ENCODE assay signal across 25 cellular contexts in genomic region chr16:9908613-9909012, GRCh38.
DNase-seq lines count a peak whose midpoint lies in the region; ATAC-seq, FAIRE-seq and TF ChIP-seq lines count a peak whose summit lies in the region.
"Had no signal": no experiment of that assay in that cellular context is flagged by ENCODE, and none has a peak within 500 bp of the region (broad histone marks: within the 10 kb centered on the region; RNA-seq: fewer than 3 reads in every experiment).

No MANE protein-coding gene starts in this region.

- TF ChIP-seq POLR2A in GM12878 (IDR thresholded peaks at IDR 0.05; ENCODE audit: low read depth, low read length), result no peak

- H3K27ac ChIP-seq in GM12878 (ENCODE audit: control insufficient read depth, insufficient read depth) (peak overlapping the region; percentile 27), osteoblast (ENCODE audit: low read depth, low read length) (no peak overlapping the region)
- H3K27ac ChIP-seq: ascending aorta, esophagus squamous epithelium, gastroesophageal sphincter, RWPE1, transverse colon, WERI-Rb-1 had no signal

- FAIRE-seq in GM12878 (lab: Jason Lieb, UNC), result no peak
- FAIRE-seq: colon had no signal

- CTCF ChIA-PET in GM12878 (lab: Yijun Ruan, JAX), result interaction anchor here (0.6 to 2.1 kb wide), 4 partner anchors 9 to 418 kb away, joined by 3 to 5 read pairs (median 4); no protein-coding TSS in a partner anchor

- H3K4me1 ChIP-seq in GM12878 (ENCODE audit: control insufficient read depth, insufficient read depth, low read length) (peaks cover 16% of the 10 kb centered on the region), osteoblast (ENCODE audit: insufficient read depth, low read length) (no peaks in the 10 kb centered on the region)
- H3K4me1 ChIP-seq: esophagus squamous epithelium, transverse colon had no signal

- H3K36me3 ChIP-seq in GM12878 (ENCODE audit: control insufficient read depth in 2 of 2, insufficient read depth in 2 of 2, low read length in 1 of 2), result no peaks in the 10 kb centered on the region
- no peaks in the 10 kb centered on the region for H3K36me3 ChIP-seq in osteoblast (ENCODE audit: insufficient read depth, low read length)
- H3K36me3 ChIP-seq: ascending aorta, esophagus squamous epithelium, gastroesophageal sphincter, transverse colon, WERI-Rb-1 had no signal

- peak; percentile 21 for ATAC-seq in GM12878
- peak; percentile 95 to 96 for ATAC-seq in left cardiac atrium
- ATAC-seq: activated T-helper 17 cell treated with anti-CD3 and anti-CD28 coated beads, Interleukin-2, amount 50 U/mL, for 72 hours; gastroesophageal sphincter; natural killer cell; SK-N-SH treated with all-trans-retinoic acid at 6 μM for 48 hours had no signal

- SMC1A ChIA-PET in GM12878 (lab: Charles Lee; ENCODE audit: uncharacterized antibody, unreplicated experiment), result interaction anchor here (0.6 to 2.9 kb wide), 14 partner anchors 11 to 260 kb away, joined by 3 to 16 read pairs (median 3); no protein-coding TSS in a partner anchor

- DNase-seq in Ammon's horn (ENCODE audit: low spot score) (peak; percentile 30), GM12878 (ENCODE audit: low read depth, low spot score) (no peak), left cardiac atrium (peak; percentile 80), osteoblast (ENCODE audit: insufficient read length, low spot score, missing footprints) (peak; percentile 52), NCI-H748 (lab: John Stamatoyannopoulos, UW; ENCODE audit: unreplicated experiment) (no peak), LoVo (ENCODE audit: low spot score) (no peak), NCI-H2171 (lab: John Stamatoyannopoulos, UW) (no peak), MV-4-11 (lab: John Stamatoyannopoulos, UW) (no peak)
- DNase-seq: activated CD4-positive, alpha-beta T cell treated with anti-CD3 and anti-CD28 coated beads, Interleukin-2, amount 50 U/mL, for 1 hour; DMS79 treated with DMSO at 0.1 percent for 48 hours; esophagus squamous epithelium; HFFc6; natural killer cell; NCI-H1417; NCI-H524 treated with DMSO at 0.1 percent for 48 hours; stimulated activated CD4-positive, alpha-beta T cell treated with anti-CD3 and anti-CD28 coated beads, Interleukin-2, amount 100 ng/mL, for 48 hours; stimulated activated naive CD4-positive, alpha-beta T cell treated with Interleukin-2 at 50 U/mL for 16 hours; transverse colon; WERI-Rb-1 had no signal

- no peak overlapping the region for H3K4me3 ChIP-seq in GM12878
- H3K4me3 ChIP-seq in osteoblast (ENCODE audit: insufficient read depth, low read length), result no peak overlapping the region
- H3K4me3 ChIP-seq: ascending aorta, esophagus squamous epithelium, gastroesophageal sphincter, transverse colon had no signal

- H3K9me3 ChIP-seq in GM12878 (replicated peaks; ENCODE audit: control insufficient read depth, insufficient read depth, low read length) (no peaks in the 10 kb centered on the region; the same call in 2 of the 3 replicates), osteoblast (ENCODE audit: low read depth, low read length) (peaks cover 5% of the 10 kb centered on the region)
- H3K9me3 ChIP-seq: ascending aorta, esophagus squamous epithelium, gastroesophageal sphincter, transverse colon had no signal

- H3K9ac ChIP-seq in GM12878 (ENCODE audit: control insufficient read depth, insufficient read depth, low read length), result no peak overlapping the region

- intact Hi-C loops in GM12878 (cut with micrococcal nuclease; ENCODE audit: unreplicated experiment), result loop anchor here (5.0 kb wide), 2 partner anchors 49 to 66 kb away; no protein-coding TSS in a partner anchor
- intact Hi-C loops in left cardiac atrium (cut with DNase I), result loop anchor here in 1 of 2 donors (10.0 kb wide), 1 partner anchor 114 kb away; no protein-coding TSS in a partner anchor

- H3K27me3 ChIP-seq in GM12878 (replicated peaks in 1 of 2; ENCODE audit: control insufficient read depth in 2 of 2, insufficient read depth in 2 of 2, low read length in 1 of 2), result no peaks in the 10 kb centered on the region
- H3K27me3 ChIP-seq in osteoblast (ENCODE audit: insufficient read depth, low read length), result no peaks in the 10 kb centered on the region
- H3K27me3 ChIP-seq: ascending aorta, esophagus squamous epithelium, gastroesophageal sphincter, transverse colon had no signal

- H4K20me1 ChIP-seq in GM12878 (ENCODE audit: control insufficient read depth, insufficient read depth) (no peaks in the 10 kb centered on the region), osteoblast (ENCODE audit: insufficient read depth, low read length) (no peaks in the 10 kb centered on the region)

- H3K79me2 ChIP-seq in GM12878 (ENCODE audit: control insufficient read depth, insufficient read depth, low read length) (no peaks in the 10 kb centered on the region), osteoblast (ENCODE audit: insufficient read depth, low read length) (no peaks in the 10 kb centered on the region)

- in situ Hi-C loops in GM12878 (cut with MboI), result no loop called here

- POLR2A ChIA-PET in GM12878 (lab: Charles Lee), result interaction anchor here (0.6 to 1.0 kb wide), 3 partner anchors 18 to 200 kb away, joined by 3 to 4 read pairs (median 4); no protein-coding TSS in a partner anchor

- TF ChIP-seq RAD21 in GM12878 (IDR thresholded peaks at IDR 0.05; ENCODE audit: insufficient read depth, low read depth, low read length), result no peak

- 61% methylated on average over 5 of the region's 5 CpGs for WGBS in GM12878 (ENCODE audit: insufficient coverage, insufficient replicate concordance, low lambda C conversion rate, missing lambda C conversion rate)

- RAD21 ChIA-PET in GM12878 (lab: Charles Lee; ENCODE audit: unreplicated experiment), result interaction anchor here (1.2 to 2.1 kb wide), 4 partner anchors 48 to 73 kb away, joined by 4 to 6 read pairs (median 4); no protein-coding TSS in a partner anchor

- peak overlapping the region; percentile 50 for H2AFZ ChIP-seq in GM12878 (ENCODE audit: control insufficient read depth, low read depth, low read length)
- no peak overlapping the region for H2AFZ ChIP-seq in osteoblast (ENCODE audit: low read length)

- no peak for TF ChIP-seq CTCF in GM12878 (IDR thresholded peaks at IDR 0.05 in 2 of 3, conservative IDR thresholded peaks at IDR 0.05 in 1 of 3; ENCODE audit: control insufficient read depth in 2 of 3, extremely low read depth in 1 of 3, insufficient read depth in 1 of 3, low read depth in 3 of 3, low read length in 3 of 3)
- TF ChIP-seq CTCF in osteoblast (IDR thresholded peaks at IDR 0.05; ENCODE audit: extremely low read depth, low read depth, low read length), result no peak

- 0 out of 2 replicates have a peak overlapping the region, but pooled peaks have one; percentile 4 for H3K4me2 ChIP-seq in GM12878 (ENCODE audit: control insufficient read depth, insufficient read depth)
- H3K4me2 ChIP-seq in osteoblast (ENCODE audit: insufficient read depth, low read length), result no peak overlapping the region

- no TSS peak for BruUV-seq in GM12878 (replicated peaks; lab: Mats Ljungman, UMichigan)

- no peak for TF ChIP-seq EP300 in GM12878 (IDR thresholded peaks at IDR 0.05; ENCODE audit: borderline replicate concordance in 1 of 2, control insufficient read depth in 1 of 2, low read depth in 2 of 2, low read length in 2 of 2)

TF ChIP-seq in GM12878, 131 proteins besides CTCF, POLR2A, EP300 and RAD21:
- TF ChIP-seq ZNF622 (IDR thresholded peaks at IDR 0.05) (no peak), IKZF1 (conservative IDR thresholded peaks at IDR 0.05) (peak; percentile 49; the same call in 1 of the 2 replicates), EED (IDR thresholded peaks at IDR 0.05; ENCODE audit: low read depth) (peak; percentile 4; the same call in 1 of the 2 replicates)
TF ChIP-seq in GM12878: peak in this region for 2.

Comparison
In these comparisons a context has a peak if more than half of its experiments do, and no peak if none do; other contexts are left out.
1. DNase-seq: peak in Ammon's horn (single experiment), left cardiac atrium (single experiment) and osteoblast (single experiment); none in GM12878 (single experiment), NCI-H748 (single experiment), LoVo (single experiment), NCI-H2171 (single experiment) and MV-4-11 (single experiment).